ENCODE assay signal across 8 cellular contexts in the genomic region with DNA sequence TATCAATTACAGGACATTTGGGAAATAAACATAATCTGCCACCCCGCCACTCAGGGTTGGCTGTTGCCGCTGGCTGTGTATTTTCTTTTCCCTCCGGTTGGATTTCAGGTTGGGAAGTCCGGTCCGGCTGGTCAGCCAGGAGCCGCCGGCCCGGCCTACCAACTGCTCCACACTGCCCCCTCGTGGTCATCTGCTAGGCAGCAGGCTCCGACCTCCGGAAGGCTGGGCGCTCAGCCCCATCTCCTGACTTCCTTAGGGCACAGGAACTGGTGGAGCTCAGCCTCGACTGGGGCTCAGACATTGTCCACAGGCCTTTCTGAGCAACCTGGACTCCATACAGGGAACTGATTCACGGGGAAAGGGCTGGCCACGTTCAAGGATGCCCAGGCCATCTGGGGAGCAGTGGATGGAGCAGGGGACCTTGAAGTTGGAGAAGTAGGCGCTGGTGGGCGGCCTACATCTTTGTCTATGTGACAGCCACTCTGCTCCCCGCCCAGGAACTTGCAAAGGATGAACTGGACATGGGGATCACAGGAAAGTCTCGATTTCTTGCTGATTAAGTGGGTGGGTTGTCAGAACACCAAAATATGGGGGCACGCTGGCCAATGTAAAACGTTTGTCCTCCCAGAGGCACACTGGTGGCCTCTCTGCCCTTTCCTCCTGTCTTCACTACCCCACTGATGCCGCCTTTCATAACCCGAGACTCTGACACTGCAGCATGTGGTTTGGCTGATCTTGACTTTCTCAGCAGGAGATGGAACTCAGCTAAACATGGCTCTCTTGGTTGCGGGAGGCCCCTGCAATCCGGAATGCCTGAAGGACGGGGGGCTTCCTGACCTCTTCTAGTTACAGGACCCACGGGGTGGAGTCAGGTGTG. TPM values are rescaled to one million over a fixed set of nuclear protein-coding genes. Genes with fewer than 3 reads are reported as not detected.
DNase-seq lines count a peak whose midpoint lies in the region; ATAC-seq and TF ChIP-seq lines count a peak whose summit lies in the region.

No MANE protein-coding gene starts in this region.

- H3K9ac ChIP-seq in duodenal mucosa (ENCODE audit: low read depth in 1 of 2, low read length in 2 of 2): no peak overlapping the region

- no peaks in the 10 kb centered on the region for H3K36me3 ChIP-seq in duodenal mucosa (ENCODE audit: control insufficient read depth in 1 of 2, insufficient read depth in 2 of 2, low read length in 2 of 2)
- H3K36me3 ChIP-seq in lung (ENCODE audit: control insufficient read depth in 2 of 2, insufficient read depth in 2 of 2, low read length in 2 of 2): no peaks in the 10 kb centered on the region

- peak; percentile 87 for TF ChIP-seq CTCF in lung (IDR thresholded peaks at IDR 0.05; ENCODE audit: control extremely low read depth, extremely low read depth)

- H3K9me3 ChIP-seq in duodenal mucosa (ENCODE audit: control insufficient read depth in 1 of 2, low read length in 2 of 2) (no peaks in the 10 kb centered on the region), lung (ENCODE audit: control insufficient read depth in 2 of 2, insufficient read depth in 1 of 2, low read length in 1 of 2) (no peaks in the 10 kb centered on the region)

- H3K4me3 ChIP-seq in duodenal mucosa (ENCODE audit: low read depth in 1 of 2, low read length in 2 of 2): peak overlapping the region; percentile 48 to 52
- H3K4me3 ChIP-seq in lung: no peak overlapping the region

- H3K27me3 ChIP-seq in duodenal mucosa (ENCODE audit: control insufficient read depth in 1 of 2, insufficient read depth in 2 of 2, low read length in 2 of 2): peaks cover 0 to 4% of the 10 kb centered on the region in 2 donors
- H3K27me3 ChIP-seq in lung (ENCODE audit: control insufficient read depth, insufficient read depth): no peaks in the 10 kb centered on the region

- H3K4me1 ChIP-seq in duodenal mucosa (ENCODE audit: control insufficient read depth in 1 of 2, insufficient read depth in 2 of 2, low read length in 2 of 2) (peaks cover 0 to 5% of the 10 kb centered on the region in 2 donors), lung (ENCODE audit: control insufficient read depth in 2 of 2, insufficient read depth in 2 of 2, low read length in 2 of 2) (no peaks in the 10 kb centered on the region)

- DNase-seq in NK-92 treated with Interleukin-12 subunit alpha and Interleukin-12 subunit beta, amount 100 ng/mL, for 24 hours (lab: John Stamatoyannopoulos, UW): peak; percentile 5
- DNase-seq in NK-92 (lab: John Stamatoyannopoulos, UW; ENCODE audit: unreplicated experiment) (no peak), NCI-H2196 (lab: John Stamatoyannopoulos, UW; ENCODE audit: unreplicated experiment) (peak; percentile 72), lung (ENCODE audit: low spot score) (peak; percentile 88)
- DNase-seq in activated CD4-positive, alpha-beta T cell treated with anti-CD3 and anti-CD28 coated beads, Interleukin-2, amount 50 U/mL, for 48 hours: peak; percentile 75 to 82
- DNase-seq in stimulated activated CD8-positive, alpha-beta memory T cell treated with anti-CD3 and anti-CD28 coated beads, Interleukin-12 subunit alpha, Interleukin-12 subunit beta, amount 100 ng/mL, for 24 hours (ENCODE audit: extremely low read depth): peak; percentile 30

- ATAC-seq in HG02798 (IDR thresholded peaks at IDR 0.05; ENCODE audit: poor library complexity, unreplicated experiment) (peak; percentile 81), lung (ENCODE audit: insufficient read depth, low FRiP score) (peak; percentile 90)

- 44 to 46% methylated on average over 27 of the region's 27 CpGs for WGBS in lung, 2 donors

- H3K27ac ChIP-seq in duodenal mucosa (ENCODE audit: low read depth, low read length) (no peak overlapping the region), lung (ENCODE audit: low read depth in 1 of 2, low read length in 1 of 2) (no peak overlapping the region)

RNA-seq across cellular contexts. Expression of gene NXNL2, which starts 43.7 kb away (rescaled TPM):
- under 1 TPM; 0.21 to 0.91 TPM for total RNA-seq in lung
- under 1 TPM; 0.09 to 0.65 TPM for polyA plus RNA-seq in lung
